ENCODE assay signal across 11 cellular contexts in the genomic region with DNA sequence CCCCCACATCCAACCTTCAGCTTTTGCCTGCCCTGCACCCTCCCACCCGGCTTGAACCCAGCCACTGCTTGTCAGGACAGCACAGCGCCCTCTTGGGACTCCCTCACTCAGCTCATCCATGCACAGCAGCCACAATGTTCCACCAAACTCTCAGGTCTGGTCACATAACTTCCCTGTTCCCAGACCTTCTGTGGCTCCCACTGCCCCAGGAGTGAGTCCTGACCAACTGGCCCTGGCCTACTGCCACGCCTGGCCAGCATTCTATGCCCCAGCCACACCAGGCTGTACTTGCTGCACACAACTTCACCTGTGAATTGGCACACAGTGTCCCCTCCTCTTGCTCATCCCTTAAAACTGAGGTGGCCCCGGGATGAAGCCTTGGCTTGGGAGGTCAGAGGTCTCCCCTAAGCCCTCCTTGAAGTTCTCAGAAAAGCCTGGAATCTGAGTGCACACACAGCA. TPM values are rescaled to one million over a fixed set of nuclear protein-coding genes. Genes with fewer than 3 reads are reported as not detected.
DNase-seq lines count a peak whose midpoint lies in the region; ATAC-seq, FAIRE-seq and TF ChIP-seq lines count a peak whose summit lies in the region.
"Had no signal": no experiment of that assay in that cellular context is flagged by ENCODE, and none has a peak within 500 bp of the region (broad histone marks: within the 10 kb centered on the region; RNA-seq: fewer than 3 reads in every experiment).

No MANE protein-coding gene starts in this region.

- H3K27ac ChIP-seq in breast epithelium = no peak overlapping the region

- TF ChIP-seq POLR2A in breast epithelium (IDR thresholded peaks at IDR 0.05) = no peak

- intact Hi-C loops in breast epithelium (cut with DNase I; ENCODE audit: low total_unique reads) = no loop called here

- H3K4me3 ChIP-seq in breast epithelium = no peak overlapping the region

- no peaks in the 10 kb centered on the region for H3K9me3 ChIP-seq in breast epithelium

- H3K4me1 ChIP-seq in breast epithelium = no peaks in the 10 kb centered on the region

- ATAC-seq in omental fat pad (ENCODE audit: low FRiP score) (no peak), HG03159 (IDR thresholded peaks at IDR 0.05; ENCODE audit: unreplicated experiment) (no peak)

- DNase-seq in D721Med (ENCODE audit: insufficient read length, low spot score) (peak; percentile 12), GM19240 (ENCODE audit: insufficient read length, low spot score) (peak; percentile 3), breast epithelium (ENCODE audit: low spot score in 2 of 2) (peak; percentile 15 to 27), omental fat pad (ENCODE audit: low spot score) (peak; percentile 19), superior temporal gyrus (ENCODE audit: extremely low spot score) (no peak), NCI-H187 (lab: John Stamatoyannopoulos, UW) (no peak)
- DNase-seq in central memory CD4-positive, alpha-beta T cell = no peak
- DNase-seq: cortex of kidney, DMS79, NCI-H226 had no signal

- no peaks in the 10 kb centered on the region for H3K27me3 ChIP-seq in breast epithelium

- no peak for FAIRE-seq in D721Med (lab: Jason Lieb, UNC)

- H3K36me3 ChIP-seq in breast epithelium = peaks cover 10% of the 10 kb centered on the region

- TF ChIP-seq CTCF in D721Med (IDR thresholded peaks at IDR 0.05; ENCODE audit: insufficient read depth, missing control alignments) = no peak
- TF ChIP-seq CTCF in breast epithelium (IDR thresholded peaks at IDR 0.05) = no peak
- TF ChIP-seq CTCF in omental fat pad (IDR thresholded peaks at IDR 0.05) = no peak

RNA-seq across cellular contexts. Expression of a gene that starts 21.0 kb away (rescaled TPM):
- total RNA-seq in breast epithelium (100 to 1,000 TPM in 2 of 3 donors, 10 to 100 TPM in 1; 60.2 to 182 (median 148) TPM), omental fat pad (10 to 100 TPM; 66.7 to 91.3 (median 77.1) TPM)

RNA-seq across cellular contexts. Expression of a gene that starts 31.1 kb away (rescaled TPM):
- 10 to 100 TPM; 12.5 to 14.7 (median 13.9) TPM for total RNA-seq in breast epithelium
- total RNA-seq in omental fat pad = 10 to 100 TPM; 11.6 to 15.1 (median 13.6) TPM

RNA-seq across cellular contexts. Expression of a gene that starts 31.2 kb away (rescaled TPM):
- total RNA-seq in breast epithelium (100 to 1,000 TPM; 270 to 343 (median 333) TPM), omental fat pad (100 to 1,000 TPM; 239 to 266 (median 255) TPM)

RNA-seq across cellular contexts. Expression of a gene that starts 36.8 kb away (rescaled TPM):
- total RNA-seq in breast epithelium = under 1 TPM in 2 of 3 donors, not detected in 1; 0.32 to 0.66 TPM
- total RNA-seq in omental fat pad = not detected

RNA-seq across cellular contexts. Expression of a gene that starts 37.7 kb away (rescaled TPM):
- 1 to 10 TPM; 8.2 to 8.6 (median 8.2) TPM for total RNA-seq in breast epithelium
- total RNA-seq in omental fat pad = 1 to 10 TPM; 4.0 to 6.5 (median 5.5) TPM

Comparison
In these comparisons a context has a peak if more than half of its experiments do, and no peak if none do; other contexts are left out.
1. DNase-seq: peak in D721Med (single experiment), GM19240 (single experiment), breast epithelium (2 of 2) and omental fat pad (single experiment); none in central memory CD4-positive, alpha-beta T cell (single experiment), superior temporal gyrus (single experiment) and NCI-H187 (0 of 2).